22 cellular contexts compared by ENCODE assay signal in genomic region chr18:50232419-50232818, GRCh38. TPM values are rescaled to one million over a fixed set of nuclear protein-coding genes. Genes with fewer than 3 reads are reported as not detected.
DNase-seq lines count a peak whose midpoint lies in the region; ATAC-seq and TF ChIP-seq lines count a peak whose summit lies in the region.
"Had no signal": no experiment of that assay in that cellular context is flagged by ENCODE, and none has a peak within 500 bp of the region (broad histone marks: within the 10 kb centered on the region; RNA-seq: fewer than 3 reads in every experiment).

No MANE protein-coding gene starts in this region.

- TF ChIP-seq POLR2A in esophagus muscularis mucosa (IDR thresholded peaks at IDR 0.05; ENCODE audit: low read depth), result no peak

- peak overlapping the region; percentile 11 for H3K27ac ChIP-seq in AG04450 (ENCODE audit: low read depth, low read length)
- H3K27ac ChIP-seq in GM23338 (ENCODE audit: low read depth), result no peak overlapping the region
- H3K27ac ChIP-seq in esophagus muscularis mucosa (replicated peaks in 1 of 4), result no peak overlapping the region
- peak overlapping the region; percentile 91 for H3K27ac ChIP-seq in mesendoderm (ENCODE audit: low read depth, low read length)

- H3K4me2 ChIP-seq in GM23338 (no peak overlapping the region), mesendoderm (ENCODE audit: low read length) (no peak overlapping the region)

- no peak for TF ChIP-seq EP300 in esophagus muscularis mucosa (IDR thresholded peaks at IDR 0.05)

- H2BK120ac ChIP-seq in mesendoderm (ENCODE audit: low read depth, low read length), result peak overlapping the region; percentile 66

- peaks cover 3% of the 10 kb centered on the region for H3K27me3 Mint-ChIP-seq in GM23338 (ENCODE audit: insufficient read depth, low read depth, poor library complexity)
- peaks cover 0 to 29% (median 22%) of the 10 kb centered on the region in 5 donors for H3K27me3 Mint-ChIP-seq in naive thymus-derived CD8-positive, alpha-beta T cell

- H3K79me1 ChIP-seq in mesendoderm (ENCODE audit: low read length), result no peaks in the 10 kb centered on the region

- peak overlapping the region; percentile 41 for H3K4ac ChIP-seq in mesendoderm (ENCODE audit: low read depth, low read length)

- no peaks in the 10 kb centered on the region for H3K9me2 ChIP-seq in GM23338 (ENCODE audit: insufficient read depth)

- CTCF ChIA-PET in AG04450 (lab: Charles Lee), result no interaction called here

- H4K20me1 ChIP-seq in GM23338 (replicated peaks; ENCODE audit: insufficient read depth), result no peaks in the 10 kb centered on the region

- TF ChIP-seq CTCF in AG04450 (IDR thresholded peaks at IDR 0.05; ENCODE audit: low read depth, low read length), result no peak
- TF ChIP-seq CTCF in GM23338 (conservative IDR thresholded peaks at IDR 0.05; ENCODE audit: low read depth in 2 of 2), result no peak
- TF ChIP-seq CTCF in esophagus muscularis mucosa (IDR thresholded peaks at IDR 0.05), result no peak

- intact Hi-C loops in esophagus muscularis mucosa (cut with DNase I), result no loop called here

- H3K18ac ChIP-seq in mesendoderm (ENCODE audit: low read length), result peak overlapping the region; percentile 89

- peaks cover 2% of the 10 kb centered on the region for H3K27me3 ChIP-seq in AG04450 (ENCODE audit: control insufficient read depth, insufficient read depth, low read length)
- no peaks in the 10 kb centered on the region for H3K27me3 ChIP-seq in GM23338 (ENCODE audit: insufficient read depth)
- no peaks in the 10 kb centered on the region for H3K27me3 ChIP-seq in esophagus muscularis mucosa
- H3K27me3 ChIP-seq in mesendoderm (ENCODE audit: insufficient read depth, low read length, poor library complexity), result no peaks in the 10 kb centered on the region
- H3K27me3 ChIP-seq: MG63 had no signal

- ATAC-seq in GM23338, result peak; percentile 40
- ATAC-seq in GM21381 (IDR thresholded peaks at IDR 0.05; ENCODE audit: unreplicated experiment), result no peak
- no peak for ATAC-seq in HG03342 (IDR thresholded peaks at IDR 0.05; ENCODE audit: unreplicated experiment)
- no peak for ATAC-seq in naive thymus-derived CD8-positive, alpha-beta T cell
- ATAC-seq: GM12878 had no signal

- H4K5ac ChIP-seq in mesendoderm (ENCODE audit: low read length), result peak overlapping the region; percentile 94

- H2AFZ ChIP-seq in GM23338, result no peak overlapping the region; the same call in 1 of the 2 replicates

- no peak overlapping the region for H3K4me3 Mint-ChIP-seq in GM23338
- no peak overlapping the region for H3K4me3 Mint-ChIP-seq in naive thymus-derived CD8-positive, alpha-beta T cell
- H3K4me3 Mint-ChIP-seq: CD4-positive, alpha-beta memory T cell had no signal

- H3K9me3 Mint-ChIP-seq in GM23338, result peaks cover 15% of the 10 kb centered on the region; the same call in 1 of the 3 replicates
- no peaks in the 10 kb centered on the region for H3K9me3 Mint-ChIP-seq in naive thymus-derived CD8-positive, alpha-beta T cell
- H3K9me3 Mint-ChIP-seq: CD4-positive, alpha-beta memory T cell had no signal

- peak overlapping the region; percentile 100 for H2BK5ac ChIP-seq in mesendoderm (ENCODE audit: low read length)

- H3K9ac ChIP-seq in mesendoderm (ENCODE audit: low read length), result peak overlapping the region; percentile 52

- peaks cover 13% of the 10 kb centered on the region; the same call in 2 of the 3 replicates for H3K4me1 Mint-ChIP-seq in GM23338
- H3K4me1 Mint-ChIP-seq in naive thymus-derived CD8-positive, alpha-beta T cell, result no peaks in the 10 kb centered on the region
- H3K4me1 Mint-ChIP-seq: CD4-positive, alpha-beta memory T cell had no signal

- H3K4me3 ChIP-seq in AG04450 (ENCODE audit: low read depth, low read length), result no peak overlapping the region
- no peak overlapping the region for H3K4me3 ChIP-seq in GM23338
- no peak overlapping the region for H3K4me3 ChIP-seq in esophagus muscularis mucosa
- no peak overlapping the region for H3K4me3 ChIP-seq in mesendoderm (ENCODE audit: low read length)
- H3K4me3 ChIP-seq: GM12878, MG63 had no signal

- H3K4me1 ChIP-seq in GM23338 (ENCODE audit: insufficient read depth) (no peaks in the 10 kb centered on the region; the same call in 1 of the 2 replicates), esophagus muscularis mucosa (no peaks in the 10 kb centered on the region), mesendoderm (ENCODE audit: control insufficient read depth, low read depth, low read length) (peaks cover 17% of the 10 kb centered on the region)

- peaks cover 3% of the 10 kb centered on the region; the same call in 1 of the 3 replicates for H3K36me3 Mint-ChIP-seq in GM23338 (ENCODE audit: low read depth)
- H3K36me3 Mint-ChIP-seq in naive thymus-derived CD8-positive, alpha-beta T cell, result peaks cover 0 to 2% (median 0%) of the 10 kb centered on the region in 3 donors
- H3K36me3 Mint-ChIP-seq: CD4-positive, alpha-beta memory T cell had no signal

- H3K79me2 ChIP-seq in GM23338 (replicated peaks; ENCODE audit: insufficient read depth) (no peaks in the 10 kb centered on the region), mesendoderm (ENCODE audit: control insufficient read depth, insufficient read depth, low read length) (no peaks in the 10 kb centered on the region)

- H3K23ac ChIP-seq in mesendoderm (ENCODE audit: low read length), result no peak overlapping the region

- POLR2A ChIA-PET in AG04450 (lab: Yijun Ruan, JAX), result no interaction called here
- POLR2A ChIA-PET in naive thymus-derived CD8-positive, alpha-beta T cell (lab: Charles Lee), result no interaction called here

- H3K56ac ChIP-seq in mesendoderm (ENCODE audit: low read length), result peak overlapping the region; percentile 69

- H3K36me3 ChIP-seq in GM23338 (ENCODE audit: insufficient read depth), result no peaks in the 10 kb centered on the region
- H3K36me3 ChIP-seq in esophagus muscularis mucosa, result no peaks in the 10 kb centered on the region
- H3K36me3 ChIP-seq in mesendoderm (ENCODE audit: control insufficient read depth, insufficient read depth, low read length), result no peaks in the 10 kb centered on the region
- H3K36me3 ChIP-seq: MG63 had no signal

- WGBS in esophagus muscularis mucosa, result 54% methylated on average over 2 of the region's 2 CpGs
- no CpG with 5 or more reads among the region's 2 CpGs for WGBS in mesendoderm (ENCODE audit: extremely low coverage, insufficient coverage, low lambda C conversion rate)

- H3F3A ChIP-seq in GM23338 (replicated peaks; ENCODE audit: low read depth), result no peaks in the 10 kb centered on the region

- H4K8ac ChIP-seq in mesendoderm (ENCODE audit: low read depth, low read length), result peak overlapping the region; percentile 66

- DNase-seq in AG04450 (ENCODE audit: low read depth, low spot score) (no peak), GM23338 (ENCODE audit: low spot score) (peak; percentile 17), esophagus muscularis mucosa (ENCODE audit: extremely low spot score) (peak; percentile 26), mesendoderm (peak; percentile 92), SK-N-DZ (ENCODE audit: low spot score) (no peak)
- no peak for DNase-seq in naive thymus-derived CD8-positive, alpha-beta T cell
- DNase-seq: C1 segment of cervical spinal cord; CD4-positive, alpha-beta memory T cell; COR-L47; GDM1; KBM-7; MG63; NCI-H2029 treated with DMSO at 0.1 percent for 48 hours; NCI-H2227 treated with DMSO at 0.1 percent for 48 hours; NCI-H510A; NCI-H69; RPMI8226; SHP77 had no signal

- H2AK5ac ChIP-seq in mesendoderm (ENCODE audit: low read length), result no peak overlapping the region

- H3K27ac Mint-ChIP-seq in GM23338, result no peak overlapping the region
- no peak overlapping the region for H3K27ac Mint-ChIP-seq in naive thymus-derived CD8-positive, alpha-beta T cell
- H3K27ac Mint-ChIP-seq: CD4-positive, alpha-beta memory T cell had no signal

- H3K9me3 ChIP-seq in AG04450 (ENCODE audit: control insufficient read depth, insufficient read depth, low read length) (no peaks in the 10 kb centered on the region), esophagus muscularis mucosa (no peaks in the 10 kb centered on the region)
- H3K9me3 ChIP-seq: MG63 had no signal

- peak overlapping the region; percentile 42 for H2BK15ac ChIP-seq in mesendoderm (replicated peaks; ENCODE audit: low read depth)

RNA-seq across cellular contexts. Expression of gene CFAP53, which starts 33.9 kb away (rescaled TPM):
- 0.24 and 0.26 TPM in 2 replicates for polyA plus RNA-seq in AG04450 (2011; rRNA removed)
- 0.17 TPM in 1 of 2 replicates, not detected in the other for polyA minus RNA-seq in AG04450 (2011; rRNA and poly(A)+ RNA removed)
- total RNA-seq in GM23338 (2014; rRNA removed; shearing (Covaris generic)), result not detected in 2 replicates
- 0.23 and 0.71 TPM in 2 replicates for polyA plus RNA-seq in GM23338 (2016; fragmentation: Nextera tagmentation; extraction: Ambion mirVana)
- total RNA-seq in esophagus muscularis mucosa, result under 1 TPM in 1 of 4 donors, not detected in 3; 0.40 TPM
- 0.20 TPM for polyA plus RNA-seq in mesendoderm (2013, experiment 1 of 2)
- 0.07 TPM for polyA plus RNA-seq in mesendoderm (2013, experiment 2 of 2)
- polyA plus RNA-seq in SK-N-DZ (2014; cell fraction: cytosol; rRNA removed), result 0.29 TPM in 1 of 2 replicates, not detected in the other
- polyA plus RNA-seq in SK-N-DZ (2014; cell fraction: nucleus; rRNA removed), result not detected in 2 replicates
- total RNA-seq in naive thymus-derived CD8-positive, alpha-beta T cell, result 1 to 10 TPM; 1.2 TPM
- under 1 TPM in 2 of 3 donors, not detected in 1; 0.31 to 0.57 TPM for polyA plus RNA-seq in naive thymus-derived CD8-positive, alpha-beta T cell
- total RNA-seq: LHCN-M2 had no signal

RNA-seq across cellular contexts. Expression of gene MYO5B, which starts 37.5 kb away (rescaled TPM):
- 0.32 and 0.41 TPM in 2 replicates for polyA plus RNA-seq in AG04450 (2011; rRNA removed)
- 0.78 and 0.83 TPM in 2 replicates for polyA minus RNA-seq in AG04450 (2011; rRNA and poly(A)+ RNA removed)
- 6.8 and 19.1 TPM in 2 replicates for total RNA-seq in GM23338 (2014; rRNA removed; shearing (Covaris generic))
- 3.2 and 3.5 TPM in 2 replicates for polyA plus RNA-seq in GM23338 (2016; fragmentation: Nextera tagmentation; extraction: Ambion mirVana)
- 10 to 100 TPM in 1 of 4 donors, 1 to 10 TPM in 3; 2.0 to 13.9 (median 5.3) TPM for total RNA-seq in esophagus muscularis mucosa
- polyA plus RNA-seq in mesendoderm (2013, experiment 1 of 2), result 5.0 TPM
- 5.1 TPM for polyA plus RNA-seq in mesendoderm (2013, experiment 2 of 2)
- polyA plus RNA-seq in SK-N-DZ (2014; cell fraction: cytosol; rRNA removed), result 0.02 and 0.12 TPM in 2 replicates
- 0.15 and 0.70 TPM in 2 replicates for polyA plus RNA-seq in SK-N-DZ (2014; cell fraction: nucleus; rRNA removed)
- total RNA-seq in naive thymus-derived CD8-positive, alpha-beta T cell, result not detected
- under 1 TPM in 1 of 3 donors, not detected in 2; 0.03 TPM for polyA plus RNA-seq in naive thymus-derived CD8-positive, alpha-beta T cell
- total RNA-seq: CD4-positive, alpha-beta memory T cell had no signal

RNA-seq across cellular contexts. Expression of gene MBD1, which starts 48.9 kb away (rescaled TPM):
- polyA plus RNA-seq in AG04450 (2011; rRNA removed) (35.3 and 39.5 TPM in 2 replicates), GM23338 (2016; fragmentation: Nextera tagmentation; extraction: Ambion mirVana) (17.0 TPM in 2 replicates)
- polyA minus RNA-seq in AG04450 (2011; rRNA and poly(A)+ RNA removed), result 39.2 and 51.3 TPM in 2 replicates
- 43.5 and 44.5 TPM in 2 replicates for total RNA-seq in GM23338 (2014; rRNA removed; shearing (Covaris generic))
- 100 to 1,000 TPM in 1 of 4 donors, 10 to 100 TPM in 3; 65.6 to 101 (median 79.8) TPM for total RNA-seq in esophagus muscularis mucosa
- polyA plus RNA-seq in mesendoderm (2013, experiment 1 of 2), result 30.1 TPM
- 29.6 TPM for polyA plus RNA-seq in mesendoderm (2013, experiment 2 of 2)
- polyA plus RNA-seq in SK-N-DZ (2014; cell fraction: cytosol; rRNA removed), result 37.6 and 48.4 TPM in 2 replicates
- polyA plus RNA-seq in SK-N-DZ (2014; cell fraction: nucleus; rRNA removed), result 129 TPM in 2 replicates
- total RNA-seq in naive thymus-derived CD8-positive, alpha-beta T cell, result 100 to 1,000 TPM; 121 to 123 TPM
- 10 to 100 TPM; 22.5 to 39.9 (median 25.2) TPM for polyA plus RNA-seq in naive thymus-derived CD8-positive, alpha-beta T cell

RNA-seq across cellular contexts. Expression of gene CXXC1, which starts 55.1 kb away (rescaled TPM):
- polyA plus RNA-seq in AG04450 (2011; rRNA removed) (23.6 and 24.5 TPM in 2 replicates), GM23338 (2016; fragmentation: Nextera tagmentation; extraction: Ambion mirVana) (58.6 and 59.0 TPM in 2 replicates)
- 18.5 and 19.5 TPM in 2 replicates for polyA minus RNA-seq in AG04450 (2011; rRNA and poly(A)+ RNA removed)
- 65.1 and 74.3 TPM in 2 replicates for total RNA-seq in GM23338 (2014; rRNA removed; shearing (Covaris generic))
- 10 to 100 TPM; 38.6 to 58.1 (median 49.2) TPM for total RNA-seq in esophagus muscularis mucosa
- 45.7 TPM for polyA plus RNA-seq in mesendoderm (2013, experiment 1 of 2)
- 46.0 TPM for polyA plus RNA-seq in mesendoderm (2013, experiment 2 of 2)
- 47.0 and 69.6 TPM in 2 replicates for polyA plus RNA-seq in SK-N-DZ (2014; cell fraction: cytosol; rRNA removed)
- polyA plus RNA-seq in SK-N-DZ (2014; cell fraction: nucleus; rRNA removed), result 301 and 339 TPM in 2 replicates
- total RNA-seq in naive thymus-derived CD8-positive, alpha-beta T cell, result 100 to 1,000 TPM; 159 to 171 TPM
- 10 to 100 TPM; 52.2 to 84.7 (median 59.8) TPM for polyA plus RNA-seq in naive thymus-derived CD8-positive, alpha-beta T cell

Comparison
In these comparisons a context has a peak if more than half of its experiments do, and no peak if none do; other contexts are left out.
1. DNase-seq: peak in GM23338 (single experiment), esophagus muscularis mucosa (single experiment) and mesendoderm (single experiment); none in AG04450 (single experiment), SK-N-DZ (single experiment) and naive thymus-derived CD8-positive, alpha-beta T cell (0 of 10).
2. H3K27ac ChIP-seq: peak in AG04450 (single experiment) and mesendoderm (single experiment); none in GM23338 (single experiment) and esophagus muscularis mucosa (0 of 4).